Comparison of ENCODE assay signal across 21 cellular contexts in genomic region chr18:13264091-13264777, GRCh38. TPM values are rescaled to one million over a fixed set of nuclear protein-coding genes. Genes with fewer than 3 reads are reported as not detected.
DNase-seq lines count a peak whose midpoint lies in the region; ATAC-seq, FAIRE-seq and TF ChIP-seq lines count a peak whose summit lies in the region.
"Had no signal": no experiment of that assay in that cellular context is flagged by ENCODE, and none has a peak within 500 bp of the region (broad histone marks: within the 10 kb centered on the region; RNA-seq: fewer than 3 reads in every experiment).

No MANE protein-coding gene starts in this region.

- FAIRE-seq in urothelium cell line (lab: Jason Lieb, UNC): peak; percentile 37
- FAIRE-seq: GM19239 had no signal

- H3K4me1 ChIP-seq in gastroesophageal sphincter (peaks cover 18 to 100% (median 78%) of the 10 kb centered on the region in 3 donors), muscle layer of colon (ENCODE audit: insufficient read depth, low read length) (peaks cover 90% of the 10 kb centered on the region)
- H3K4me1 ChIP-seq: HAP-1 had no signal

- H3K4me3 ChIP-seq in gastroesophageal sphincter (no peak overlapping the region), muscle layer of colon (ENCODE audit: low read depth in 1 of 2, low read length in 2 of 2) (peak overlapping the region in 1 of 2 donors; percentile 7), WERI-Rb-1 (ENCODE audit: low read depth, low read length) (no peak overlapping the region)
- H3K4me3 ChIP-seq: HAP-1, uterus had no signal

- H3K36me3 ChIP-seq in gastroesophageal sphincter (no peaks in the 10 kb centered on the region), muscle layer of colon (ENCODE audit: insufficient read depth, low read length) (no peaks in the 10 kb centered on the region), WERI-Rb-1 (no peaks in the 10 kb centered on the region)
- H3K36me3 ChIP-seq: HAP-1, uterus had no signal

- no peaks in the 10 kb centered on the region for H3K27me3 ChIP-seq in gastroesophageal sphincter
- no peaks in the 10 kb centered on the region for H3K27me3 ChIP-seq in muscle layer of colon (ENCODE audit: control insufficient read depth in 1 of 2, insufficient read depth in 2 of 2, low read length in 2 of 2)
- no peaks in the 10 kb centered on the region for H3K27me3 ChIP-seq in WERI-Rb-1 (ENCODE audit: insufficient read depth, low read depth, severe bottlenecking)
- H3K27me3 ChIP-seq: uterus had no signal

- no peaks in the 10 kb centered on the region for H3K9me3 Mint-ChIP-seq in activated T-cell treated with anti-CD3 and anti-CD28 coated beads, Interleukin-2, amount 50 U/mL, for 72 hours
- H3K9me3 Mint-ChIP-seq: CD8-positive, alpha-beta T cell; naive B cell; stimulated activated naive B cell treated with anti-CD40 and anti-IgM and Interleukin-4, amounts not matched to agents 10 μg/mL and 1 μg/mL and 100 μg/mL, for 72 hours had no signal

- peak overlapping the region; percentile 16 to 87 (median 84) for H3K27ac ChIP-seq in gastroesophageal sphincter
- H3K27ac ChIP-seq in muscle layer of colon (ENCODE audit: low read depth, low read length): peak overlapping the region; percentile 46
- H3K27ac ChIP-seq in WERI-Rb-1: no peak overlapping the region
- H3K27ac ChIP-seq: KMS-11, uterus had no signal

- peaks cover 78% of the 10 kb centered on the region for H3K4me1 Mint-ChIP-seq in activated T-cell treated with anti-CD3 and anti-CD28 coated beads, Interleukin-2, amount 50 U/mL, for 72 hours (ENCODE audit: low read depth)

- peaks cover 4% of the 10 kb centered on the region for H3K27me3 Mint-ChIP-seq in activated T-cell treated with anti-CD3 and anti-CD28 coated beads, Interleukin-2, amount 50 U/mL, for 72 hours (ENCODE audit: low read depth)

- no peak for TF ChIP-seq POLR2A in gastroesophageal sphincter (IDR thresholded peaks at IDR 0.05)

- H3K36me3 Mint-ChIP-seq in activated T-cell treated with anti-CD3 and anti-CD28 coated beads, Interleukin-2, amount 50 U/mL, for 72 hours (ENCODE audit: insufficient read depth in 2 of 2): peaks cover 0 to 5% of the 10 kb centered on the region in 2 donors
- H3K36me3 Mint-ChIP-seq: CD8-positive, alpha-beta T cell had no signal

- DNase-seq in activated T-cell treated with anti-CD3 and anti-CD28 coated beads, Interleukin-2, amount 50 U/mL, for 48 hours: peak; percentile 15
- no peak for DNase-seq in activated T-cell treated with anti-CD3 and anti-CD28 coated beads, Interleukin-2, amount 50 U/mL, for 72 hours
- DNase-seq in urothelium cell line (ENCODE audit: low spot score) (no peak), HCEC 1CT (no peak), GM13976 (ENCODE audit: low spot score) (no peak), WERI-Rb-1 (no peak)
- DNase-seq: central memory CD4-positive, alpha-beta T cell; foreskin fibroblast; naive B cell; NCI-H1092 treated with DMSO at 0.1 percent for 48 hours; NCI-H2107; NCI-H526; OCI-M1; stimulated activated naive B cell treated with anti-CD40 and anti-IgM and Interleukin-4, amounts not matched to agents 10 μg/mL and 1 μg/mL and 100 μg/mL, for 72 hours had no signal

- no peak overlapping the region for H3K4me3 Mint-ChIP-seq in activated T-cell treated with anti-CD3 and anti-CD28 coated beads, Interleukin-2, amount 50 U/mL, for 72 hours
- H3K4me3 Mint-ChIP-seq: CD8-positive, alpha-beta T cell; naive B cell; stimulated activated naive B cell treated with anti-CD40 and anti-IgM and Interleukin-4, amounts not matched to agents 10 μg/mL and 1 μg/mL and 100 μg/mL, for 72 hours had no signal

- in situ Hi-C loops in GM13976 (cut with MboI; ENCODE audit: low sequenced_read_pairs, unreplicated experiment): no loop called here

- TF ChIP-seq CTCF in gastroesophageal sphincter (IDR thresholded peaks at IDR 0.05) (no peak), GM13976 (IDR thresholded peaks at IDR 0.05; ENCODE audit: borderline replicate concordance, control extremely low read depth, extremely low read depth, insufficient read depth, missing control alignments) (no peak), WERI-Rb-1 (IDR thresholded peaks at IDR 0.05; ENCODE audit: low read depth, low read length) (no peak)

- H3K9me3 ChIP-seq in gastroesophageal sphincter (no peaks in the 10 kb centered on the region), muscle layer of colon (ENCODE audit: low read length) (no peaks in the 10 kb centered on the region), WERI-Rb-1 (ENCODE audit: severe bottlenecking) (no peaks in the 10 kb centered on the region)
- H3K9me3 ChIP-seq: HAP-1, uterus had no signal

- no peak overlapping the region for H3K27ac Mint-ChIP-seq in activated T-cell treated with anti-CD3 and anti-CD28 coated beads, Interleukin-2, amount 50 U/mL, for 72 hours
- H3K27ac Mint-ChIP-seq: stimulated activated naive B cell treated with anti-CD40 and anti-IgM and Interleukin-4, amounts not matched to agents 10 μg/mL and 1 μg/mL and 100 μg/mL, for 72 hours had no signal

- no peak for ATAC-seq in activated T-cell treated with anti-CD3 and anti-CD28 coated beads, Interleukin-2, amount 50 U/mL, for 72 hours (replicated peaks in 1 of 2)
- peak; percentile 75 for ATAC-seq in gastroesophageal sphincter
- ATAC-seq: CD8-positive, alpha-beta T cell; stimulated activated naive B cell treated with anti-CD40 and anti-IgM and Interleukin-4, amounts not matched to agents 10 μg/mL and 1 μg/mL and 100 μg/mL, for 72 hours had no signal

- no peak overlapping the region for H3K9ac ChIP-seq in muscle layer of colon (ENCODE audit: low read length)
- H3K9ac ChIP-seq: KMS-11 had no signal

- 30 to 38% methylated on average over 8 of the region's 15 CpGs for WGBS in gastroesophageal sphincter (ENCODE audit: low coverage in 1 of 2), 2 donors

- TF ChIP-seq EP300 in gastroesophageal sphincter (IDR thresholded peaks at IDR 0.05): no peak

RNA-seq across cellular contexts. Expression of gene LDLRAD4, which starts 45.7 kb away (rescaled TPM):
- 10 to 100 TPM; 46.0 to 47.2 TPM for total RNA-seq in activated T-cell treated with anti-CD3 and anti-CD28 coated beads, Interleukin-2, amount 50 U/mL, for 72 hours
- total RNA-seq in gastroesophageal sphincter: 10 to 100 TPM; 28.1 to 85.9 (median 55.2) TPM

Comparison
In these comparisons a context has a peak if more than half of its experiments do, and no peak if none do; other contexts are left out.
1. DNase-seq: peak in activated T-cell treated with anti-CD3 and anti-CD28 coated beads, Interleukin-2, amount 50 U/mL, for 48 hours (2 of 2); none in activated T-cell treated with anti-CD3 and anti-CD28 coated beads, Interleukin-2, amount 50 U/mL, for 72 hours (0 of 2), urothelium cell line (single experiment), HCEC 1CT (single experiment), GM13976 (single experiment) and WERI-Rb-1 (single experiment).